In the genomic region with DNA sequence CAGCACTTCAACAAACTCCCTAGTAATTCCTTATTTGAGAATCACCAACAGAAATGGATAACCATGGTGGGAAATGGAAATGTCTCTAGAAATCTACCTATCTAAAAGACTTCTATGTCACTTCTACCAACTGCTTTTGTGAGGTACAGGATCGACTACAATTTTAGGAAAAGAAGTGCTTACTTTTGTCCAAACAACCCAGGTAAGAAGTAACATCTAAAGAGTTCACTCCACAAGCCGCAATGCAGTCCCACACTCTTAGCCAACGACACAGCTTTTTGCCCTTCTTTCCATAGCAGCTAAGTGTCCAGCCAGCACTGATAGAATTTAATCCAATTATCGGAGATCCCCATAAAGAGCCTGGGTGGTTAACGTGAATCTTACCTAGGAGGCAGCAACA, we compare ENCODE assay signal across 12 cellular contexts. TPM values are rescaled to one million over a fixed set of nuclear protein-coding genes. Genes with fewer than 3 reads are reported as not detected.
DNase-seq lines count a peak whose midpoint lies in the region; ATAC-seq and TF ChIP-seq lines count a peak whose summit lies in the region.
"Had no signal": no experiment of that assay in that cellular context is flagged by ENCODE, and none has a peak within 500 bp of the region (broad histone marks: within the 10 kb centered on the region; RNA-seq: fewer than 3 reads in every experiment).

No MANE protein-coding gene starts in this region.

- WGBS in right cardiac atrium: 91% methylated on average over 5 of the region's 5 CpGs
- 77% methylated on average over 5 of the region's 5 CpGs for WGBS in prostate gland

- ATAC-seq in right cardiac atrium: no peak
- no peak for ATAC-seq in left cardiac atrium
- ATAC-seq: stimulated activated naive CD8-positive, alpha-beta T cell treated with anti-CD3 and anti-CD28 coated beads, Interleukin-15, Interleukin-2, amounts not matched to agents 100 U/mL and 50 U/mL, for 24 hours had no signal

- TF ChIP-seq CTCF in prostate gland (IDR thresholded peaks at IDR 0.05): no peak

- H3K9me3 ChIP-seq in right cardiac atrium (ENCODE audit: control insufficient read depth, low read length) (no peaks in the 10 kb centered on the region), prostate gland (no peaks in the 10 kb centered on the region)

- no peak for DNase-seq in right cardiac atrium
- no peak for DNase-seq in left cardiac atrium
- DNase-seq in epithelial cell of prostate (ENCODE audit: low read depth, low spot score): no peak
- no peak for DNase-seq in prostate gland (ENCODE audit: low spot score)
- DNase-seq in islet precursor cell: no peak
- DNase-seq in cerebellum (ENCODE audit: low spot score): no peak
- no peak for DNase-seq in activated effector memory CD4-positive, alpha-beta T cell treated with Interleukin-2 at 50 U/mL for 16 hours
- no peak for DNase-seq in ureter (ENCODE audit: low spot score)
- DNase-seq: effector CD4-positive, alpha-beta T cell; Kasumi-1; NCI-H146; stimulated activated naive CD8-positive, alpha-beta T cell treated with anti-CD3 and anti-CD28 coated beads, Interleukin-15, Interleukin-2, amounts not matched to agents 100 U/mL and 50 U/mL, for 24 hours had no signal

- no peaks in the 10 kb centered on the region for H3K27me3 ChIP-seq in right cardiac atrium (ENCODE audit: control insufficient read depth, insufficient read depth)
- H3K27me3 ChIP-seq in prostate gland (replicated peaks; ENCODE audit: insufficient read depth): no peaks in the 10 kb centered on the region

- H3K4me3 ChIP-seq in right cardiac atrium (ENCODE audit: low read length) (no peak overlapping the region), prostate gland (no peak overlapping the region)

- H3K27ac ChIP-seq in right cardiac atrium (ENCODE audit: low read length) (peak overlapping the region; percentile 92), epithelial cell of prostate (peak overlapping the region; percentile 100), prostate gland (peak overlapping the region; percentile 79 to 88)

- H3K4me1 ChIP-seq in right cardiac atrium (ENCODE audit: control insufficient read depth, insufficient read depth, low read length) (peaks cover 17% of the 10 kb centered on the region), prostate gland (replicated peaks) (peaks cover 27% of the 10 kb centered on the region)

- intact Hi-C loops in right cardiac atrium (cut with DNase I) (no loop called here), left cardiac atrium (cut with DNase I) (no loop called here), prostate gland (cut with DNase I) (no loop called here)

- no peak for TF ChIP-seq POLR2A in prostate gland (IDR thresholded peaks at IDR 0.05)

- no peaks in the 10 kb centered on the region for H3K36me3 ChIP-seq in prostate gland

RNA-seq across cellular contexts. Expression of a gene that starts 28.1 kb away (rescaled TPM):
- 100 to 1,000 TPM; 126 to 293 (median 224) TPM for total RNA-seq in right cardiac atrium
- polyA plus RNA-seq in right cardiac atrium: 240 TPM
- total RNA-seq in left cardiac atrium: 100 to 1,000 TPM; 337 to 435 TPM
- total RNA-seq in prostate gland: 100 to 1,000 TPM; 404 to 595 TPM
- total RNA-seq in cerebellum: 63.1 TPM
- total RNA-seq in ureter: 684 TPM
